15 cellular contexts compared by ENCODE assay signal in the genomic region with DNA sequence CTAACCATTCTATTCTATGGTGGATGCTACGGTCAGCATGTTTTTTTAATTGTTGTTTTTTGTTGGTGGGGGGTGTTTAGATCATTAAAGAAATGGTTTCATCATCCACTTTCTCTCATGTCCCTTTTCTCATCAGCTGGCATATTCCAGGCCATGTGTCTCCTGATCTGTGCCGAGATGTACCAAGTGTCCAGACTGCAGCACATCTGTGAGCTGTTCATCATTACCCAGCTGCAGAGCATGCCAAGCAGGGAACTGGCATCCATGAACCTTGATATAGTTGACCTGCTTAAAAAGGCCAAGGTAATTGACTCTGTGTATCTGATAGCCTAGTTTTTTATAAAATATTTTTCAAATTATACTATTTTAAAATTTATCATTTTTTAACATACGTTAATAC. TPM values are rescaled to one million over a fixed set of nuclear protein-coding genes. Genes with fewer than 3 reads are reported as not detected.
DNase-seq lines count a peak whose midpoint lies in the region; ATAC-seq and TF ChIP-seq lines count a peak whose summit lies in the region.
"Had no signal": no experiment of that assay in that cellular context is flagged by ENCODE, and none has a peak within 500 bp of the region (broad histone marks: within the 10 kb centered on the region; RNA-seq: fewer than 3 reads in every experiment).

No MANE protein-coding gene starts in this region.

- no TSS peak for BruUV-seq in IMR-90 (replicated peaks; lab: Mats Ljungman, UMichigan)

- peak overlapping the region; percentile 55 for H2BK120ac ChIP-seq in IMR-90 (ENCODE audit: low read depth, low read length)

- H2BK20ac ChIP-seq in IMR-90 (ENCODE audit: low read depth, low read length), result peak overlapping the region; percentile 59; the same call in 1 of the 2 replicates

- H3K79me1 ChIP-seq in IMR-90 (ENCODE audit: low read depth in 1 of 2, low read length in 2 of 2), result peaks cover 21 to 59% of the 10 kb centered on the region in 2 experiments

- peak overlapping the region; percentile 86 for H3K4ac ChIP-seq in IMR-90 (ENCODE audit: low read depth, low read length)

- H2BK15ac ChIP-seq in IMR-90 (ENCODE audit: low read depth, low read length), result no peak overlapping the region; the same call in 2 of the 3 replicates

- peak overlapping the region; percentile 93; the same call in 1 of the 2 replicates for H2AK5ac ChIP-seq in IMR-90 (ENCODE audit: low read depth, low read length)

- peak overlapping the region; percentile 25 for H4K5ac ChIP-seq in IMR-90 (ENCODE audit: low read depth, low read length)

- no peak for TF ChIP-seq POLR2A in IMR-90 (IDR thresholded peaks at IDR 0.05; ENCODE audit: low read depth, low read length)
- no peak for TF ChIP-seq POLR2A in right lobe of liver (IDR thresholded peaks at IDR 0.05)

- H3K27ac ChIP-seq in SK-N-SH (ENCODE audit: low read depth in 2 of 2, low read length in 1 of 2) (peak overlapping the region in 1 of 2 experiments; percentile 24; a peak in 2 of 4 replicates), IMR-90 (ENCODE audit: insufficient read depth, low read length) (peak overlapping the region; percentile 89; the same call in 1 of the 2 replicates), right lobe of liver (peak overlapping the region in 2 of 3 donors; percentile 44 to 74), subcutaneous abdominal adipose tissue (ENCODE audit: low read depth, low read length) (peak overlapping the region; percentile 55)
- H3K27ac ChIP-seq: 22Rv1, C4-2B, HL-60 had no signal

- H3K4me1 ChIP-seq in SK-N-SH (ENCODE audit: control insufficient read depth in 1 of 2, insufficient read depth in 2 of 2, low read depth in 1 of 2, low read length in 1 of 2) (peaks cover 8 to 18% of the 10 kb centered on the region in 2 experiments; a peak in 2 of 4 replicates), IMR-90 (ENCODE audit: control insufficient read depth, insufficient read depth, low read length) (peaks cover 17% of the 10 kb centered on the region), right lobe of liver (peaks cover 0 to 39% (median 11%) of the 10 kb centered on the region in 4 donors), subcutaneous abdominal adipose tissue (ENCODE audit: control insufficient read depth in 5 of 5, insufficient read depth in 5 of 5, low read length in 5 of 5) (peaks cover 0 to 36% (median 17%) of the 10 kb centered on the region in 5 donors)
- H3K4me1 ChIP-seq: Caco-2 had no signal

- H4K91ac ChIP-seq in IMR-90 (ENCODE audit: insufficient read depth, low read depth, low read length), result peak overlapping the region; percentile 27; the same call in 1 of the 2 replicates

- no peak overlapping the region for H3K4me3 ChIP-seq in SK-N-SH (ENCODE audit: low read depth in 2 of 2, low read length in 1 of 2)
- H3K4me3 ChIP-seq in IMR-90 (ENCODE audit: insufficient read depth, low read depth, low read length), result no peak overlapping the region
- no peak overlapping the region for H3K4me3 ChIP-seq in right lobe of liver
- no peak overlapping the region for H3K4me3 ChIP-seq in subcutaneous abdominal adipose tissue (ENCODE audit: low read depth in 1 of 5, low read length in 5 of 5)
- H3K4me3 ChIP-seq: A549 had no signal

- 0 out of 2 replicates have a peak, but pooled peaks have one; percentile 12 for TF ChIP-seq RAD21 in SK-N-SH (IDR thresholded peaks at IDR 0.05; ENCODE audit: low read length)
- no peak for TF ChIP-seq RAD21 in IMR-90 (IDR thresholded peaks at IDR 0.05; ENCODE audit: low read length)

- TF ChIP-seq EP300 in SK-N-SH (IDR thresholded peaks at IDR 0.05; ENCODE audit: borderline replicate concordance in 1 of 2, low read depth in 1 of 2, low read length in 1 of 2), result peak in 1 of 2 experiments; percentile 47; a peak in 1 of 4 replicates

- ATAC-seq in SK-N-SH treated with all-trans-retinoic acid at 6 μM for 48 hours, result no peak
- no peak for ATAC-seq in IMR-90 (ENCODE audit: low read depth)
- ATAC-seq in right lobe of liver, result peak; percentile 72 to 86 (median 84)
- no peak for ATAC-seq in HG03280 (IDR thresholded peaks at IDR 0.05; ENCODE audit: unreplicated experiment)
- ATAC-seq: A549 had no signal

- H3K9me2 ChIP-seq in SK-N-SH, result no peaks in the 10 kb centered on the region

- no peaks in the 10 kb centered on the region for H4K20me1 ChIP-seq in SK-N-SH (ENCODE audit: insufficient read depth)
- no peaks in the 10 kb centered on the region for H4K20me1 ChIP-seq in IMR-90 (ENCODE audit: insufficient read depth, low read length)

- dilution Hi-C loops in IMR-90 (cut with HindIII; ENCODE audit: low sequenced_read_pairs, unreplicated experiment), result no loop called here

- no peak overlapping the region for H2AK9ac ChIP-seq in IMR-90 (replicated peaks; ENCODE audit: low read depth, low read length, poor library complexity)

- peaks cover 10% of the 10 kb centered on the region for H3F3A ChIP-seq in SK-N-SH (replicated peaks; ENCODE audit: insufficient read depth)

- H3K9me3 ChIP-seq in SK-N-SH (no peaks in the 10 kb centered on the region), IMR-90 (ENCODE audit: control insufficient read depth, insufficient read depth, low read length) (no peaks in the 10 kb centered on the region), right lobe of liver (no peaks in the 10 kb centered on the region), subcutaneous abdominal adipose tissue (ENCODE audit: control insufficient read depth in 5 of 5, low read length in 5 of 5) (no peaks in the 10 kb centered on the region)
- H3K9me3 ChIP-seq: A549, Caco-2 had no signal

- in situ Hi-C loops in IMR-90 (cut with MboI; ENCODE audit: low sequenced_read_pairs), result no loop called here

- no peak overlapping the region for H3K23ac ChIP-seq in IMR-90 (ENCODE audit: low read depth, low read length)

- no peak for TF ChIP-seq CTCF in SK-N-SH (IDR thresholded peaks at IDR 0.05)
- TF ChIP-seq CTCF in IMR-90 (conservative IDR thresholded peaks at IDR 0.05; ENCODE audit: low read depth, low read length), result no peak
- TF ChIP-seq CTCF in right lobe of liver (IDR thresholded peaks at IDR 0.05), result no peak

- H3K27me3 ChIP-seq in SK-N-SH (ENCODE audit: insufficient read depth), result no peaks in the 10 kb centered on the region
- H3K27me3 ChIP-seq in IMR-90 (ENCODE audit: control insufficient read depth, insufficient read depth, low read length), result no peaks in the 10 kb centered on the region
- H3K27me3 ChIP-seq in right lobe of liver, result no peaks in the 10 kb centered on the region
- no peaks in the 10 kb centered on the region for H3K27me3 ChIP-seq in subcutaneous abdominal adipose tissue (ENCODE audit: control insufficient read depth in 5 of 5, insufficient read depth in 4 of 5, low read length in 5 of 5)

- H4K8ac ChIP-seq in IMR-90 (ENCODE audit: low read depth in 2 of 2, low read length in 2 of 2), result peak overlapping the region in 1 of 2 experiments; percentile 37; a peak in 2 of 4 replicates

- peak; percentile 33 for DNase-seq in SK-N-SH
- no peak for DNase-seq in IMR-90
- DNase-seq in right lobe of liver, result peak; percentile 44 to 83 (median 71)
- no peak for DNase-seq in HK-2 (ENCODE audit: unreplicated experiment)
- DNase-seq: AML-193; Caco-2; CD4-positive, alpha-beta T cell; H9 had no signal

- H3K14ac ChIP-seq in IMR-90 (replicated peaks; ENCODE audit: low read depth, low read length), result peak overlapping the region; percentile 60; the same call in 1 of the 2 replicates

- peaks cover 18% of the 10 kb centered on the region for H3K9me1 ChIP-seq in IMR-90 (ENCODE audit: insufficient read depth, low read length)

- peak overlapping the region; percentile 80 for H3K18ac ChIP-seq in IMR-90 (ENCODE audit: low read depth, low read length)

- no peak overlapping the region for H2AFZ ChIP-seq in SK-N-SH (ENCODE audit: low read depth)
- H2AFZ ChIP-seq in IMR-90 (replicated peaks; ENCODE audit: low read length, poor library complexity), result peak overlapping the region; percentile 47

- H3K36me3 ChIP-seq in SK-N-SH (replicated peaks in 1 of 2; ENCODE audit: control insufficient read depth in 1 of 2, insufficient read depth in 2 of 2, low read length in 1 of 2), result peaks cover 24 to 64% of the 10 kb centered on the region in 2 experiments
- peaks cover 33% of the 10 kb centered on the region for H3K36me3 ChIP-seq in IMR-90 (ENCODE audit: control insufficient read depth, insufficient read depth, low read length)
- peaks cover 0 to 7% (median 0%) of the 10 kb centered on the region in 4 donors for H3K36me3 ChIP-seq in right lobe of liver
- H3K36me3 ChIP-seq in subcutaneous abdominal adipose tissue (ENCODE audit: control insufficient read depth in 5 of 5, insufficient read depth in 5 of 5, low read length in 5 of 5), result peaks cover 5 to 16% (median 13%) of the 10 kb centered on the region in 5 donors

- H3K9ac ChIP-seq in SK-N-SH, result no peak overlapping the region
- H3K9ac ChIP-seq in IMR-90 (ENCODE audit: low read depth, low read length), result no peak overlapping the region
- H3K9ac ChIP-seq in subcutaneous abdominal adipose tissue (ENCODE audit: low read length in 5 of 5), result peak overlapping the region in 1 of 5 donors; percentile 69

- no peak overlapping the region for H3K56ac ChIP-seq in IMR-90 (ENCODE audit: extremely low read depth, insufficient read depth, low read length)

- peak overlapping the region; percentile 71 for H2BK5ac ChIP-seq in IMR-90 (ENCODE audit: low read depth, low read length, poor library complexity, severe bottlenecking)

- H3K4me2 ChIP-seq in SK-N-SH (no peak overlapping the region), IMR-90 (ENCODE audit: low read depth, low read length) (no peak overlapping the region)
- H3K4me2 ChIP-seq: A549 had no signal

- intact Hi-C loops in IMR-90 (cut with micrococcal nuclease), result loop anchor here (5.0 kb wide), 1 partner anchor 559 kb away; no protein-coding TSS in a partner anchor
- intact Hi-C loops in right lobe of liver (cut with DNase I), result loop anchor here (5.0 to 10.0 kb wide), 2 partner anchors 61 to 64 kb away; no protein-coding TSS in a partner anchor

- POLR2A ChIA-PET in SK-N-SH (lab: Yijun Ruan, JAX), result no interaction called here
- POLR2A ChIA-PET in IMR-90 (lab: Charles Lee; ENCODE audit: unreplicated experiment), result interaction anchor here (0.6 kb wide), 2 partner anchors 11 to 42 kb away, joined by 4 to 6 read pairs; no protein-coding TSS in a partner anchor

- CTCF ChIA-PET in SK-N-SH (lab: Yijun Ruan, JAX), result interaction anchor here (1.2 to 7.1 kb wide), 4 partner anchors 10 to 120 kb away, joined by 5 to 170 read pairs (median 16); no protein-coding TSS in a partner anchor
- CTCF ChIA-PET in IMR-90 (lab: Yijun Ruan, JAX), result interaction anchor here (0.7 to 1.2 kb wide), 2 partner anchors 120 to 543 kb away, joined by 3 to 4 read pairs; no protein-coding TSS in a partner anchor

- H3K79me2 ChIP-seq in SK-N-SH (ENCODE audit: insufficient read depth), result no peaks in the 10 kb centered on the region

- 97% methylated on average over 3 of the region's 3 CpGs for WGBS in SK-N-SH (ENCODE audit: low lambda C conversion rate)
- WGBS in IMR-90 (ENCODE audit: extremely low coverage in 2 of 2, insufficient read length in 1 of 2), 2 experiments, result no CpG with 5 or more reads among the region's 3 CpGs
- 38% methylated on average over 3 of the region's 3 CpGs for WGBS in right lobe of liver (ENCODE audit: insufficient coverage, low coverage, low lambda C conversion rate, missing lambda C conversion rate)

RNA-seq across cellular contexts. Expression of gene GLRX, which starts 38.9 kb away (rescaled TPM):
- 40.0 and 50.9 TPM in 2 replicates for polyA plus RNA-seq in SK-N-SH (2012; rRNA removed)
- polyA plus RNA-seq in SK-N-SH (2012; cell fraction: cytosol; rRNA removed), result 49.0 and 49.6 TPM in 2 replicates
- 14.3 and 23.7 TPM in 2 replicates for polyA plus RNA-seq in SK-N-SH (2012; cell fraction: nucleus; rRNA removed)
- total RNA-seq in IMR-90 (2012; rRNA removed), result 142 and 145 TPM in 2 replicates
- 193 and 277 TPM in 2 replicates for polyA plus RNA-seq in IMR-90 (2012; rRNA removed)
- 266 and 276 TPM in 2 replicates for polyA plus RNA-seq in IMR-90 (2012; cell fraction: cytosol; rRNA removed)
- polyA plus RNA-seq in IMR-90 (2012; cell fraction: nucleus; rRNA removed; ENCODE audit: low replicate concordance), result 92.8 and 245 TPM in 2 replicates
- 100 to 1,000 TPM in 3 of 6 experiments, 10 to 100 TPM in 3; 40.2 to 228 (median 82.8) TPM for total RNA-seq in right lobe of liver

RNA-seq across cellular contexts. Expression of gene RHOBTB3, which starts 52.5 kb away (rescaled TPM):
- polyA plus RNA-seq in SK-N-SH (2012; rRNA removed) (59.3 and 73.6 TPM in 2 replicates), IMR-90 (2012; rRNA removed) (117 and 118 TPM in 2 replicates)
- polyA plus RNA-seq in SK-N-SH (2012; cell fraction: cytosol; rRNA removed), result 50.7 and 65.7 TPM in 2 replicates
- polyA plus RNA-seq in SK-N-SH (2012; cell fraction: nucleus; rRNA removed), result 47.4 and 71.1 TPM in 2 replicates
- total RNA-seq in IMR-90 (2012; rRNA removed) (356 and 447 TPM in 2 replicates), right lobe of liver (10 to 100 TPM; 24.1 to 49.1 (median 38.9) TPM)
- 106 and 114 TPM in 2 replicates for polyA plus RNA-seq in IMR-90 (2012; cell fraction: cytosol; rRNA removed)
- 115 and 315 TPM in 2 replicates for polyA plus RNA-seq in IMR-90 (2012; cell fraction: nucleus; rRNA removed; ENCODE audit: low replicate concordance)

Comparison
In these comparisons a context has a peak if more than half of its experiments do, and no peak if none do; other contexts are left out.
1. DNase-seq: peak in SK-N-SH (single experiment) and right lobe of liver (3 of 3); none in IMR-90 (single experiment) and HK-2 (single experiment).
2. ATAC-seq: peak in right lobe of liver (4 of 4); none in SK-N-SH treated with all-trans-retinoic acid at 6 μM for 48 hours (single experiment), IMR-90 (single experiment) and HG03280 (single experiment).